Comparison of ENCODE assay signal across 28 cellular contexts in the genomic region with DNA sequence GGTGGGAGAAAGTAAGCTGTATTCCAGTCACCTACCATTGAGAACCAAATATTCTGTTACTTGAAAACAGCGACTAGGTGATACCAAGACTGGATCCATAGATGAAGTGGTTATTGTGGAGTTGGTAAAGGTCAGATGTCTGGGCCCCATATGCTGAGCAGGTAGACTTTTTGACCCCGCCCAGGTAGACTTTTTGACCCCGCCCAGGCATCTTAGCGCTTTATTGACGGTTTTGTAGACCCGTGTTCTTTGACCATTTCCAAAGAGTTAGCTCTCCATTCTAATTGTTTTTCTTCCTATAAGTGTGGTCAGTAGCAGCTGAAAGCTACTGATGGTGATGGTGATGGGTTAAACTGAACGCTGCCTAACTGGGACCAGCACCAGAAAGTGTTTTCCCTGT.
"Had no signal": no experiment of that assay in that cellular context is flagged by ENCODE, and none has a peak within 500 bp of the region (broad histone marks: within the 10 kb centered on the region; RNA-seq: fewer than 3 reads in every experiment).

No MANE protein-coding gene starts in this region.

- H3K36me3 ChIP-seq: stomach, suprapubic skin, thoracic aorta, thyroid gland, tibial artery, tibial nerve, transverse colon, upper lobe of left lung, upper lobe of right lung, uterus, vagina had no signal

- DNase-seq: stimulated activated CD4-positive, alpha-beta T cell treated with anti-CD3 and anti-CD28 coated beads, Interleukin-2, amount 100 ng/mL, for 48 hours; stimulated activated CD4-positive, alpha-beta T cell treated with anti-CD3 and anti-CD28 coated beads, Interleukin-4, amount 100 ng/mL, for 1 hour; stimulated activated CD4-positive, alpha-beta T cell treated with anti-CD3 and anti-CD28 coated beads, Interleukin-4, amount 100 ng/mL, for 24 hours; stimulated activated CD4-positive, alpha-beta T cell treated with anti-CD3 and anti-CD28 coated beads, Interleukin-4, amount 100 ng/mL, for 4 hours; stimulated activated CD8-positive, alpha-beta memory T cell treated with anti-CD3 and anti-CD28 coated beads, Interleukin-4, amount 100 ng/mL, for 48 hours; stimulated activated naive B cell treated with anti-CD40 and anti-IgM and Interleukin-4, amounts not matched to agents 10 μg/mL and 1 μg/mL and 100 μg/mL, for 72 hours; stimulated activated naive CD4-positive, alpha-beta T cell; stimulated activated naive CD4-positive, alpha-beta T cell treated with Interleukin-2 at 50 U/mL for 16 hours; stimulated activated naive CD8-positive, alpha-beta T cell treated with anti-CD3 and anti-CD28 coated beads, Interleukin-15, amount 100 ng/mL, for 72 hours; stimulated activated naive CD8-positive, alpha-beta T cell treated with anti-CD3 and anti-CD28 coated beads, Interleukin-15, Interleukin-2, amounts not matched to agents 100 U/mL and 50 U/mL, for 24 hours; stomach; substantia nigra; testis; thyroid gland; tibial artery; transverse colon; trophoblast cell; upper lobe of left lung; upper lobe of right lung; uterus had no signal

- H3K27ac ChIP-seq: stomach, suprapubic skin, testis, thoracic aorta, thyroid gland, tibial artery, tibial nerve, transverse colon, upper lobe of left lung, upper lobe of right lung, uterus, vagina had no signal

- H3K9me3 ChIP-seq: stomach, suprapubic skin, testis, thoracic aorta, thyroid gland, tibial artery, tibial nerve, transverse colon, upper lobe of left lung, upper lobe of right lung, uterus, vagina had no signal

- H3K36me3 Mint-ChIP-seq: stimulated activated effector memory CD8-positive, alpha-beta T cell treated with anti-CD3 and anti-CD28 coated beads, Interleukin-12 subunit alpha, Interleukin-12 subunit beta, amount 100 ng/mL, for 72 hours; stimulated activated memory B cell treated with anti-CD40 and anti-IgM and Interleukin-4, amounts not matched to agents 10 μg/mL and 1 μg/mL and 100 μg/mL, for 72 hours; stimulated activated naive B cell treated with anti-CD40 and anti-IgM and Interleukin-4, amounts not matched to agents 10 μg/mL and 1 μg/mL and 100 μg/mL, for 72 hours; type B pancreatic cell had no signal

- H3K4me3 Mint-ChIP-seq: stimulated activated effector memory CD8-positive, alpha-beta T cell treated with anti-CD3 and anti-CD28 coated beads, Interleukin-12 subunit alpha, Interleukin-12 subunit beta, amount 100 ng/mL, for 72 hours; stimulated activated memory B cell treated with anti-CD40 and anti-IgM and Interleukin-4, amounts not matched to agents 10 μg/mL and 1 μg/mL and 100 μg/mL, for 72 hours; stimulated activated naive B cell treated with anti-CD40 and anti-IgM and Interleukin-4, amounts not matched to agents 10 μg/mL and 1 μg/mL and 100 μg/mL, for 72 hours; stimulated activated naive CD8-positive, alpha-beta T cell treated with anti-CD3 and anti-CD28 coated beads, Interleukin-15, amount 100 ng/mL, for 72 hours; stimulated activated naive CD8-positive, alpha-beta T cell treated with anti-CD3 and anti-CD28 coated beads, Interleukin-15, Interleukin-2, amounts not matched to agents 100 ng/mL and 50 ng/mL, for 24 hours; type B pancreatic cell had no signal

- ATAC-seq: stimulated activated effector memory CD8-positive, alpha-beta T cell treated with anti-CD3 and anti-CD28 coated beads, Interleukin-12 subunit alpha, Interleukin-12 subunit beta, amount 100 ng/mL, for 72 hours; stimulated activated memory B cell treated with anti-CD40 and anti-IgM and Interleukin-4, amounts not matched to agents 10 μg/mL and 1 μg/mL and 100 μg/mL, for 72 hours; stimulated activated naive B cell treated with anti-CD40 and anti-IgM and Interleukin-4, amounts not matched to agents 10 μg/mL and 1 μg/mL and 100 μg/mL, for 72 hours; stimulated activated naive CD8-positive, alpha-beta T cell treated with anti-CD3 and anti-CD28 coated beads, Interleukin-15, amount 100 ng/mL, for 72 hours; stimulated activated naive CD8-positive, alpha-beta T cell treated with anti-CD3 and anti-CD28 coated beads, Interleukin-15, Interleukin-2, amounts not matched to agents 100 U/mL and 50 U/mL, for 24 hours; upper lobe of right lung had no signal

- H3K4me1 ChIP-seq: stomach, suprapubic skin, testis, thyroid gland, tibial artery, tibial nerve, transverse colon, upper lobe of left lung, upper lobe of right lung, uterus, vagina had no signal

- H3K4me3 ChIP-seq: stomach, suprapubic skin, testis, thoracic aorta, thyroid gland, tibial artery, tibial nerve, transverse colon, upper lobe of left lung, upper lobe of right lung, uterus, vagina had no signal

- H3K9me3 Mint-ChIP-seq: stimulated activated effector memory CD8-positive, alpha-beta T cell treated with anti-CD3 and anti-CD28 coated beads, Interleukin-12 subunit alpha, Interleukin-12 subunit beta, amount 100 ng/mL, for 72 hours; stimulated activated memory B cell treated with anti-CD40 and anti-IgM and Interleukin-4, amounts not matched to agents 10 μg/mL and 1 μg/mL and 100 μg/mL, for 72 hours; stimulated activated naive B cell treated with anti-CD40 and anti-IgM and Interleukin-4, amounts not matched to agents 10 μg/mL and 1 μg/mL and 100 μg/mL, for 72 hours; type B pancreatic cell had no signal

- H3K27ac Mint-ChIP-seq: stimulated activated effector memory CD8-positive, alpha-beta T cell treated with anti-CD3 and anti-CD28 coated beads, Interleukin-12 subunit alpha, Interleukin-12 subunit beta, amount 100 ng/mL, for 72 hours; stimulated activated memory B cell treated with anti-CD40 and anti-IgM and Interleukin-4, amounts not matched to agents 10 μg/mL and 1 μg/mL and 100 μg/mL, for 72 hours; stimulated activated naive B cell treated with anti-CD40 and anti-IgM and Interleukin-4, amounts not matched to agents 10 μg/mL and 1 μg/mL and 100 μg/mL, for 72 hours; stimulated activated naive CD8-positive, alpha-beta T cell treated with anti-CD3 and anti-CD28 coated beads, Interleukin-15, amount 100 ng/mL, for 72 hours; stimulated activated naive CD8-positive, alpha-beta T cell treated with anti-CD3 and anti-CD28 coated beads, Interleukin-15, Interleukin-2, amounts not matched to agents 100 ng/mL and 50 ng/mL, for 24 hours; type B pancreatic cell had no signal

- H3K4me1 Mint-ChIP-seq: stimulated activated effector memory CD8-positive, alpha-beta T cell treated with anti-CD3 and anti-CD28 coated beads, Interleukin-12 subunit alpha, Interleukin-12 subunit beta, amount 100 ng/mL, for 72 hours; stimulated activated memory B cell treated with anti-CD40 and anti-IgM and Interleukin-4, amounts not matched to agents 10 μg/mL and 1 μg/mL and 100 μg/mL, for 72 hours; stimulated activated naive B cell treated with anti-CD40 and anti-IgM and Interleukin-4, amounts not matched to agents 10 μg/mL and 1 μg/mL and 100 μg/mL, for 72 hours; stimulated activated naive CD8-positive, alpha-beta T cell treated with anti-CD3 and anti-CD28 coated beads, Interleukin-15, amount 100 ng/mL, for 72 hours had no signal

- H3K27me3 ChIP-seq: suprapubic skin, testis, thyroid gland, tibial nerve, transverse colon, upper lobe of left lung, uterus, vagina had no signal
